In genomic region chr11:101478587-101479375, GRCh38 we compare ENCODE assay signal across 23 cellular contexts.
DNase-seq lines count a peak whose midpoint lies in the region; ATAC-seq and TF ChIP-seq lines count a peak whose summit lies in the region.
"Had no signal": no experiment of that assay in that cellular context is flagged by ENCODE, and none has a peak within 500 bp of the region (broad histone marks: within the 10 kb centered on the region; RNA-seq: fewer than 3 reads in every experiment).

No MANE protein-coding gene starts in this region.

- H3K27ac ChIP-seq in foreskin keratinocyte (peak overlapping the region; percentile 31), prostate gland (no peak overlapping the region), dorsolateral prefrontal cortex (no peak overlapping the region)
- H3K27ac ChIP-seq: gastrocnemius medialis, psoas muscle, SK-N-MC, upper lobe of left lung had no signal

- intact Hi-C loops in prostate gland (cut with DNase I) (loop anchor here (5.0 kb wide), 1 partner anchor 104 kb away; the partner anchor contains the start of gene TRPC6), dorsolateral prefrontal cortex (cut with DNase I) (no loop called here), mucosa of descending colon (cut with DNase I, micrococcal nuclease) (no loop called here)

- TF ChIP-seq CTCF in foreskin keratinocyte (conservative IDR thresholded peaks at IDR 0.05) (no peak), prostate gland (IDR thresholded peaks at IDR 0.05) (no peak), dorsolateral prefrontal cortex (IDR thresholded peaks at IDR 0.05 in 54 of 56, conservative IDR thresholded peaks at IDR 0.05 in 2 of 56; ENCODE audit: low read depth in 1 of 56, partially characterized antibody in 56 of 56) (no peak), mucosa of descending colon (IDR thresholded peaks at IDR 0.05) (no peak)

- H3K36me3 ChIP-seq in prostate gland (no peaks in the 10 kb centered on the region), mucosa of descending colon (ENCODE audit: low read depth) (no peaks in the 10 kb centered on the region)
- H3K36me3 ChIP-seq: gastrocnemius medialis, upper lobe of left lung had no signal

- ATAC-seq in foreskin keratinocyte (peak; percentile 82), mucosa of descending colon (no peak), GM19463 (IDR thresholded peaks at IDR 0.05; ENCODE audit: unreplicated experiment) (no peak)
- ATAC-seq: gastrocnemius medialis, HCT116, natural killer cell, psoas muscle had no signal

- H3K4me1 ChIP-seq in foreskin keratinocyte (peaks cover 15% of the 10 kb centered on the region), prostate gland (replicated peaks) (no peaks in the 10 kb centered on the region), mucosa of descending colon (ENCODE audit: low read depth) (no peaks in the 10 kb centered on the region)
- H3K4me1 ChIP-seq: gastrocnemius medialis, psoas muscle, upper lobe of left lung had no signal

- H3K9me3 ChIP-seq in prostate gland (no peaks in the 10 kb centered on the region), mucosa of descending colon (no peaks in the 10 kb centered on the region)
- H3K9me3 ChIP-seq: gastrocnemius medialis, psoas muscle, upper lobe of left lung had no signal

- TF ChIP-seq POLR2A in prostate gland (IDR thresholded peaks at IDR 0.05), result no peak

- DNase-seq in DMS79 treated with DMSO at 0.1 percent for 48 hours (lab: John Stamatoyannopoulos, UW), result peak; percentile 8
- peak; percentile 36 for DNase-seq in SK-N-DZ (ENCODE audit: low spot score)
- DNase-seq in foreskin keratinocyte, result peak; percentile 78 to 91
- peak; percentile 71 for DNase-seq in prostate gland (ENCODE audit: low spot score)
- DNase-seq in NCI-H2081 treated with DMSO at 0.1 percent for 48 hours (lab: John Stamatoyannopoulos, UW), result no peak
- DNase-seq in dorsolateral prefrontal cortex, result no peak
- no peak for DNase-seq in mucosa of descending colon
- DNase-seq: ACHN; activated CD4-positive, alpha-beta T cell treated with anti-CD3 and anti-CD28 coated beads, Interleukin-2, amount 10 ng/mL, durations not matched to agents 24 days and 14 days; activated CD8-positive, alpha-beta memory T cell treated with anti-CD3 and anti-CD28 coated beads, Interleukin-2, amount 50 U/mL, for 48 hours; CD4-positive, alpha-beta T cell; gastrocnemius medialis; natural killer cell; NCI-H1930; NCI-H526; psoas muscle; stimulated activated CD4-positive, alpha-beta T cell treated with anti-CD3 and anti-CD28 coated beads, Interleukin-15, amount 100 ng/mL, for 24 hours; stimulated activated naive CD4-positive, alpha-beta T cell had no signal

- 32% methylated on average over 13 of the region's 13 CpGs for WGBS in prostate gland

- H3K4me3 ChIP-seq in prostate gland (no peak overlapping the region), dorsolateral prefrontal cortex (no peak overlapping the region), mucosa of descending colon (no peak overlapping the region)
- H3K4me3 ChIP-seq: gastrocnemius medialis, lung, psoas muscle, SK-N-MC, upper lobe of left lung had no signal

- H3K27me3 ChIP-seq in foreskin keratinocyte, result no peaks in the 10 kb centered on the region
- no peaks in the 10 kb centered on the region for H3K27me3 ChIP-seq in prostate gland (replicated peaks; ENCODE audit: insufficient read depth)
- peaks cover 0 to 2% (median 0%) of the 10 kb centered on the region in 45 donors for H3K27me3 ChIP-seq in dorsolateral prefrontal cortex
- H3K27me3 ChIP-seq: gastrocnemius medialis, upper lobe of left lung had no signal

Comparison
In these comparisons a context has a peak if more than half of its experiments do, and no peak if none do; other contexts are left out.
1. DNase-seq: peak in DMS79 treated with DMSO at 0.1 percent for 48 hours (single experiment), SK-N-DZ (single experiment), foreskin keratinocyte (2 of 2) and prostate gland (single experiment); none in NCI-H2081 treated with DMSO at 0.1 percent for 48 hours (single experiment), dorsolateral prefrontal cortex (0 of 10) and mucosa of descending colon (0 of 3).